16 cellular contexts compared by ENCODE assay signal in genomic region chr2:3956892-3957291, GRCh38.
DNase-seq lines count a peak whose midpoint lies in the region; ATAC-seq, FAIRE-seq and TF ChIP-seq lines count a peak whose summit lies in the region.
"Had no signal": no experiment of that assay in that cellular context is flagged by ENCODE, and none has a peak within 500 bp of the region (broad histone marks: within the 10 kb centered on the region; RNA-seq: fewer than 3 reads in every experiment).

No MANE protein-coding gene starts in this region.

- TF ChIP-seq POLR2A in HepG2 (IDR thresholded peaks at IDR 0.05; ENCODE audit: insufficient read depth in 1 of 2, low read depth in 2 of 2, low read length in 2 of 2) (no peak), right lobe of liver (IDR thresholded peaks at IDR 0.05) (no peak), esophagus muscularis mucosa (IDR thresholded peaks at IDR 0.05; ENCODE audit: low read depth) (no peak)

- H2BK5ac ChIP-seq in neuronal stem cell (ENCODE audit: low read length) = peak overlapping the region; percentile 21

- no peak for FAIRE-seq in HepG2 (lab: Jason Lieb, UNC)
- FAIRE-seq: GM12878 had no signal

- H4K91ac ChIP-seq in neuronal stem cell (ENCODE audit: low read depth, low read length, poor library complexity) = no peak overlapping the region

- TF ChIP-seq EP300 in HepG2 (IDR thresholded peaks at IDR 0.05; ENCODE audit: low read depth in 2 of 2, low read length in 2 of 2) = no peak
- TF ChIP-seq EP300 in HepG2 (CRISPR knock-in tag; IDR thresholded peaks at IDR 0.05; ENCODE audit: borderline replicate concordance) = no peak
- TF ChIP-seq EP300 in esophagus muscularis mucosa (IDR thresholded peaks at IDR 0.05) = no peak

- H3K27ac ChIP-seq in HepG2 (ENCODE audit: extremely low read length, insufficient read depth, low read length) (no peak overlapping the region), right lobe of liver (no peak overlapping the region), esophagus muscularis mucosa (replicated peaks in 1 of 4) (no peak overlapping the region), neuronal stem cell (replicated peaks; ENCODE audit: low read length) (no peak overlapping the region), WERI-Rb-1 (no peak overlapping the region)
- H3K27ac ChIP-seq: BLaER1 treated with 17β-estradiol and CSF1 and Interleukin-3, amounts not matched to agents 10 nM and 100 nM had no signal

- in situ Hi-C loops in HepG2 (cut with HindIII; ENCODE audit: extremely low pct_ligation_motif_present, low pct_unique_long_range_greater_than_20kb) = loop anchor here (10.0 kb wide), 1 partner anchor 1408 kb away; no protein-coding TSS in a partner anchor

- no peak for TF ChIP-seq RAD21 in HepG2 (CRISPR knock-in tag; IDR thresholded peaks at IDR 0.05)

- intact Hi-C loops in HepG2 (cut with micrococcal nuclease; ENCODE audit: unreplicated experiment) (loop anchor here (5.0 kb wide), 1 partner anchor 760 kb away; no protein-coding TSS in a partner anchor), right lobe of liver (cut with DNase I) (no loop called here), esophagus muscularis mucosa (cut with DNase I) (no loop called here)

- no peaks in the 10 kb centered on the region for H3K9me3 ChIP-seq in HepG2 (ENCODE audit: low read length)
- no peaks in the 10 kb centered on the region for H3K9me3 ChIP-seq in right lobe of liver
- H3K9me3 ChIP-seq in esophagus muscularis mucosa = no peaks in the 10 kb centered on the region
- peaks cover 0 to 1% of the 10 kb centered on the region in 2 donors for H3K9me3 ChIP-seq in neuronal stem cell (replicated peaks in 1 of 2; ENCODE audit: control insufficient read depth in 2 of 2, insufficient read depth in 1 of 2, low read depth in 1 of 2, low read length in 2 of 2)
- no peaks in the 10 kb centered on the region for H3K9me3 ChIP-seq in WERI-Rb-1 (ENCODE audit: severe bottlenecking)

- CTCF ChIA-PET in HepG2 (lab: Yijun Ruan, JAX; ENCODE audit: low intra/inter-chr PET ratio, low total read pairs) = no interaction called here

- DNase-seq in HepG2 (ENCODE audit: low spot score) (no peak), right lobe of liver (no peak), RPMI8226 (peak; percentile 8), esophagus muscularis mucosa (ENCODE audit: extremely low spot score) (peak; percentile 85), neuronal stem cell (ENCODE audit: low spot score) (no peak), GF-D8 (lab: John Stamatoyannopoulos, UW) (no peak), NCI-H524 (lab: John Stamatoyannopoulos, UW) (no peak), WERI-Rb-1 (no peak)
- DNase-seq: 8988T; ACHN; CD4-positive, CD25-positive, alpha-beta regulatory T cell; DMS53; H9 had no signal

- no peaks in the 10 kb centered on the region for H3K36me3 ChIP-seq in HepG2 (replicated peaks in 1 of 2; ENCODE audit: control insufficient read depth in 1 of 2, insufficient read depth in 2 of 2, low read length in 2 of 2)
- no peaks in the 10 kb centered on the region for H3K36me3 ChIP-seq in right lobe of liver
- no peaks in the 10 kb centered on the region for H3K36me3 ChIP-seq in esophagus muscularis mucosa
- H3K36me3 ChIP-seq in neuronal stem cell (replicated peaks in 1 of 2; ENCODE audit: control insufficient read depth in 2 of 2, insufficient read depth in 2 of 2, low read length in 2 of 2) = no peaks in the 10 kb centered on the region
- no peaks in the 10 kb centered on the region for H3K36me3 ChIP-seq in WERI-Rb-1
- H3K36me3 ChIP-seq: BLaER1 treated with 17β-estradiol and CSF1 and Interleukin-3, amounts not matched to agents 10 nM and 100 nM had no signal

- H2BK120ac ChIP-seq in neuronal stem cell (ENCODE audit: low read depth, low read length) = peak overlapping the region; percentile 3

- no peaks in the 10 kb centered on the region for H3K79me1 ChIP-seq in neuronal stem cell (ENCODE audit: low read depth, low read length)

- WGBS in HepG2 (ENCODE audit: low lambda C conversion rate) = 20% methylated on average over 13 of the region's 13 CpGs
- 31% methylated on average over 2 of the region's 13 CpGs for WGBS in right lobe of liver (ENCODE audit: insufficient coverage, low coverage, low lambda C conversion rate, missing lambda C conversion rate)
- 88% methylated on average over 13 of the region's 13 CpGs for WGBS in esophagus muscularis mucosa
- WGBS in neuronal stem cell (ENCODE audit: extremely low coverage in 2 of 2, insufficient read length in 2 of 2, insufficient replicate concordance in 1 of 2), 2 donors = no CpG with 5 or more reads among the region's 13 CpGs

- no peak overlapping the region for H2BK12ac ChIP-seq in neuronal stem cell (ENCODE audit: low read length)

- H3K4me3 ChIP-seq in HepG2 (replicated peaks in 1 of 3; ENCODE audit: insufficient read depth in 1 of 3, low read depth in 2 of 3, low read length in 3 of 3) = no peak overlapping the region
- no peak overlapping the region for H3K4me3 ChIP-seq in right lobe of liver
- H3K4me3 ChIP-seq in esophagus muscularis mucosa = no peak overlapping the region
- no peak overlapping the region for H3K4me3 ChIP-seq in neuronal stem cell (ENCODE audit: low read length in 2 of 2)
- no peak overlapping the region for H3K4me3 ChIP-seq in WERI-Rb-1 (ENCODE audit: low read depth, low read length)
- H3K4me3 ChIP-seq: BLaER1 treated with 17β-estradiol and CSF1 and Interleukin-3, amounts not matched to agents 10 nM and 100 nM; GM12878; GM23338 had no signal

- no peaks in the 10 kb centered on the region for H3K79me2 ChIP-seq in HepG2 (ENCODE audit: insufficient read depth, low read length)

- no peak; the same call in 2 of the 3 replicates for ATAC-seq in HepG2
- no peak for ATAC-seq in right lobe of liver
- ATAC-seq: GM12878, GM23338 had no signal

- BruUV-seq in HepG2 (replicated peaks; lab: Mats Ljungman, UMichigan) = no TSS peak

- H3K4me1 ChIP-seq in HepG2 (ENCODE audit: insufficient read depth, low read length) (no peaks in the 10 kb centered on the region), right lobe of liver (no peaks in the 10 kb centered on the region), esophagus muscularis mucosa (no peaks in the 10 kb centered on the region), neuronal stem cell (ENCODE audit: control insufficient read depth in 2 of 2, insufficient read depth in 1 of 2, low read depth in 1 of 2, low read length in 2 of 2) (peaks cover 0 to 7% of the 10 kb centered on the region in 2 donors)
- H3K4me1 ChIP-seq: BLaER1 treated with 17β-estradiol and CSF1 and Interleukin-3, amounts not matched to agents 10 nM and 100 nM had no signal

- H2BK15ac ChIP-seq in neuronal stem cell (ENCODE audit: low read length) = no peak overlapping the region

- no peak overlapping the region for H3K4ac ChIP-seq in neuronal stem cell (ENCODE audit: low read length)

- no peak overlapping the region for H3K23ac ChIP-seq in neuronal stem cell (ENCODE audit: low read depth, low read length, poor library complexity)

- no peak overlapping the region for H4K8ac ChIP-seq in neuronal stem cell (ENCODE audit: low read depth, low read length)

- peak overlapping the region; percentile 78 for H3K18ac ChIP-seq in neuronal stem cell (ENCODE audit: low read length)

- H3K4me2 ChIP-seq in HepG2 (ENCODE audit: low read depth, low read length) (no peak overlapping the region), neuronal stem cell (ENCODE audit: insufficient read depth, low read length, poor library complexity, severe bottlenecking) (no peak overlapping the region)
- H3K4me2 ChIP-seq: BLaER1 treated with 17β-estradiol and CSF1 and Interleukin-3, amounts not matched to agents 10 nM and 100 nM; GM23338 had no signal

- TF ChIP-seq CTCF in HepG2 (CRISPR knock-in tag; IDR thresholded peaks at IDR 0.05) (no peak), right lobe of liver (IDR thresholded peaks at IDR 0.05) (no peak), esophagus muscularis mucosa (IDR thresholded peaks at IDR 0.05) (no peak), WERI-Rb-1 (IDR thresholded peaks at IDR 0.05; ENCODE audit: low read depth, low read length) (no peak)

- no peak overlapping the region for H3K14ac ChIP-seq in neuronal stem cell (ENCODE audit: low read length)

- H2AFZ ChIP-seq in HepG2 (ENCODE audit: low read length) = no peak overlapping the region
- H2AFZ ChIP-seq in neuronal stem cell (ENCODE audit: low read length) = no peak overlapping the region

- no peak overlapping the region for H3K9ac ChIP-seq in HepG2 (ENCODE audit: insufficient read depth, low read depth, low read length)
- no peak overlapping the region for H3K9ac ChIP-seq in neuronal stem cell (ENCODE audit: low read depth, low read length, poor library complexity)
- H3K9ac ChIP-seq: BLaER1 treated with 17β-estradiol and CSF1 and Interleukin-3, amounts not matched to agents 10 nM and 100 nM had no signal

- peak overlapping the region; percentile 57 for H2AK5ac ChIP-seq in neuronal stem cell (ENCODE audit: low read depth, low read length)

- H3K27me3 ChIP-seq in HepG2 (ENCODE audit: control insufficient read depth in 1 of 2, insufficient read depth in 2 of 2, low read length in 2 of 2) = peaks cover 0 to 24% of the 10 kb centered on the region in 2 experiments; a peak in 3 of 5 replicates
- no peaks in the 10 kb centered on the region for H3K27me3 ChIP-seq in right lobe of liver
- H3K27me3 ChIP-seq in esophagus muscularis mucosa = peaks cover 0 to 33% (median 0%) of the 10 kb centered on the region in 4 donors
- H3K27me3 ChIP-seq in neuronal stem cell (ENCODE audit: control insufficient read depth in 3 of 3, insufficient read depth in 3 of 3, low read depth in 1 of 3, low read length in 3 of 3) = no peaks in the 10 kb centered on the region
- H3K27me3 ChIP-seq in WERI-Rb-1 (ENCODE audit: insufficient read depth, low read depth, severe bottlenecking) = no peaks in the 10 kb centered on the region
- H3K27me3 ChIP-seq: BLaER1 treated with 17β-estradiol and CSF1 and Interleukin-3, amounts not matched to agents 10 nM and 100 nM had no signal

- POLR2A ChIA-PET in HepG2 (lab: Yijun Ruan, JAX) = no interaction called here

- no peaks in the 10 kb centered on the region; the same call in 1 of the 2 replicates for H4K20me1 ChIP-seq in HepG2 (ENCODE audit: insufficient read depth, low read length)

TF ChIP-seq in HepG2, 621 proteins besides CTCF, POLR2A, EP300 and RAD21 (continues in another document):
- TF ChIP-seq BRD4 (CRISPR knock-in tag; IDR thresholded peaks at IDR 0.05) (no peak), TEF (CRISPR knock-in tag; IDR thresholded peaks at IDR 0.05) (no peak)

Comparison
In these comparisons a context has a peak if more than half of its experiments do, and no peak if none do; other contexts are left out.
1. DNase-seq: peak in RPMI8226 (single experiment) and esophagus muscularis mucosa (single experiment); none in HepG2 (single experiment), right lobe of liver (0 of 3), neuronal stem cell (single experiment), GF-D8 (single experiment), NCI-H524 (0 of 2) and WERI-Rb-1 (single experiment).